38 cellular contexts compared by ENCODE assay signal in the genomic region with DNA sequence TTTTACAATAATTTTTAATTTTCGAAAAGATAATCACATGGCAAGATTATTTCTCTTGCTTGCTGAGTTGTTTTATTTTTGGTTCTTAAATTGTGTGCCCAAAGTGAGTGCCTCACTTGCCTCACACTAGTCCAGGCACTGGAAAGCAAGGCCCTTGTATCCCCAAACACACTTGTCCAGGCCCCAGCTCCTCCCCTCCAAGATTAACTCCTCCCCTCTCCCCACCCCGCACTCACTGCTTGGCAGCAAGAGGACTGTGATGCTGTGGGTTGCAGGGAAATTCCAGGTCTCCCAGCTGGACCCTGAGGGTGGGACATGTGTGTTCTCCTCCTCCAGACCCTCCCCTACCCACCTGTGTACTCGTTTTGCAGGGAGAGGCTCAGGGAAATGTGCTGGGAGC. TPM values are rescaled to one million over a fixed set of nuclear protein-coding genes. Genes with fewer than 3 reads are reported as not detected.
"Had no signal": no experiment of that assay in that cellular context is flagged by ENCODE, and none has a peak within 500 bp of the region (broad histone marks: within the 10 kb centered on the region; RNA-seq: fewer than 3 reads in every experiment).

No MANE protein-coding gene starts in this region.

- H3K36me3 ChIP-seq: adrenal gland, brain microvascular endothelial cell, breast epithelium had no signal

- DNase-seq: activated B cell treated with CpG ODN at 0.5 μM for 24 hours; activated CD4-positive, alpha-beta memory T cell treated with anti-CD3 and anti-CD28 coated beads for 36 hours; activated CD4-positive, alpha-beta T cell treated with anti-CD3 and anti-CD28 coated beads for 4 hours; activated CD4-positive, alpha-beta T cell treated with anti-CD3 and anti-CD28 coated beads, Interleukin-2, amount 10 ng/mL, durations not matched to agents 24 days and 14 days; activated CD4-positive, alpha-beta T cell treated with anti-CD3 and anti-CD28 coated beads, Interleukin-2, amount 50 U/mL, for 1 hour; activated CD4-positive, alpha-beta T cell treated with anti-CD3 and anti-CD28 coated beads, Interleukin-2, amount 50 U/mL, for 4 hours; activated CD4-positive, CD25-positive, alpha-beta regulatory T cell treated with anti-CD3 and anti-CD28 coated beads, Interleukin-2, amount 50 U/mL, for 72 hours; activated CD8-positive, alpha-beta memory T cell treated with anti-CD3 and anti-CD28 coated beads, Interleukin-2, amount 50 U/mL, for 4 hours; activated CD8-positive, alpha-beta T cell treated with anti-CD3 and anti-CD28 coated beads for 36 hours; activated effector memory CD4-positive, alpha-beta T cell treated with anti-CD3 and anti-CD28 coated beads, Interleukin-2, amount 50 U/mL, for 16 hours; activated gamma-delta T cell treated with Interleukin-2 at 50 U/mL for 16 hours; activated naive CD4-positive, alpha-beta T cell; activated naive CD4-positive, alpha-beta T cell treated with anti-CD3 and anti-CD28 coated beads for 36 hours; activated naive CD4-positive, alpha-beta T cell treated with anti-CD3 and anti-CD28 coated beads, Interleukin-2, amount 50 U/mL, for 16 hours; activated naive CD8-positive, alpha-beta T cell treated with anti-CD3 and anti-CD28 coated beads for 36 hours; activated T-cell treated with anti-CD3 and anti-CD28 coated beads for 4 hours; activated T-cell treated with anti-CD3 and anti-CD28 coated beads, Interleukin-2, amount 50 U/mL, for 1 hour; activated T-cell treated with anti-CD3 and anti-CD28 coated beads, Interleukin-2, amount 50 U/mL, for 4 hours; activated T-cell treated with anti-CD3 and anti-CD28 coated beads, Interleukin-2, amount 50 U/mL, for 72 hours; adrenal gland; amniotic stem cell; aorta; body of pancreas; brain microvascular endothelial cell; central memory CD4-positive, alpha-beta T cell; T-helper 1 cell; T-helper 2 cell; T-helper 9 cell had no signal

- H3K27me3 ChIP-seq: adrenal gland, body of pancreas, brain microvascular endothelial cell had no signal

- H3K4me3 Mint-ChIP-seq: activated B cell treated with CpG ODN at 0.5 μM for 24 hours; activated CD4-positive, alpha-beta memory T cell treated with anti-CD3 and anti-CD28 coated beads for 36 hours; activated CD4-positive, alpha-beta T cell treated with anti-CD3 and anti-CD28 coated beads, Interleukin-2, amount 10 ng/mL, durations not matched to agents 24 days and 14 days; activated CD8-positive, alpha-beta T cell treated with anti-CD3 and anti-CD28 coated beads for 36 hours; activated naive CD4-positive, alpha-beta T cell treated with anti-CD3 and anti-CD28 coated beads for 36 hours; activated naive CD8-positive, alpha-beta T cell treated with anti-CD3 and anti-CD28 coated beads for 36 hours; activated T-cell treated with anti-CD3 and anti-CD28 coated beads, Interleukin-2, amount 50 U/mL, for 4 hours; activated T-cell treated with anti-CD3 and anti-CD28 coated beads, Interleukin-2, amount 50 U/mL, for 72 hours; activated T-helper 1 cell treated with anti-CD3 and anti-CD28 coated beads, Interleukin-12 subunit alpha, Interleukin-12 subunit beta, Interleukin-2, Interleukin-4 antibody, amounts not matched to agents 30 ng/mL and 10 ng/mL and 1 ng/mL, durations not matched to agents 14 hours and 24 hours and 36 hours; activated T-helper 17 cell treated with anti-CD3 and anti-CD28 coated beads, Interleukin-2, amount 50 U/mL, for 72 hours; T-helper 1 cell treated with Interleukin-12 subunit alpha and Interleukin-12 subunit beta and Interleukin-4 antibody, amounts not matched to agents 30 μg/mL and 1 μg/mL, for 36 hours; T-helper 2 cell treated with Interferon-gamma antibody and Interleukin-4, amounts not matched to agents 5 μg/mL and 100 μg/mL, for 36 hours had no signal

- H3K4me1 Mint-ChIP-seq: activated T-helper 17 cell treated with anti-CD3 and anti-CD28 coated beads, Interleukin-2, amount 50 U/mL, for 72 hours had no signal

- H3K9me3 ChIP-seq: adrenal gland, body of pancreas, breast epithelium had no signal

- H3K27ac Mint-ChIP-seq: activated B cell treated with CpG ODN at 0.5 μM for 24 hours; activated CD4-positive, alpha-beta memory T cell treated with anti-CD3 and anti-CD28 coated beads for 36 hours; activated CD4-positive, alpha-beta T cell treated with anti-CD3 and anti-CD28 coated beads, Interleukin-2, amount 10 ng/mL, durations not matched to agents 24 days and 14 days; activated CD8-positive, alpha-beta T cell treated with anti-CD3 and anti-CD28 coated beads for 36 hours; activated naive CD4-positive, alpha-beta T cell treated with anti-CD3 and anti-CD28 coated beads for 36 hours; activated naive CD8-positive, alpha-beta T cell treated with anti-CD3 and anti-CD28 coated beads for 36 hours; activated T-cell treated with anti-CD3 and anti-CD28 coated beads, Interleukin-2, amount 50 U/mL, for 72 hours; activated T-helper 1 cell treated with anti-CD3 and anti-CD28 coated beads, Interleukin-12 subunit alpha, Interleukin-12 subunit beta, Interleukin-2, Interleukin-4 antibody, amounts not matched to agents 30 ng/mL and 10 ng/mL and 1 ng/mL, durations not matched to agents 14 hours and 24 hours and 36 hours; activated T-helper 17 cell treated with anti-CD3 and anti-CD28 coated beads, Interleukin-2, amount 50 U/mL, for 72 hours; T-helper 1 cell treated with Interleukin-12 subunit alpha and Interleukin-12 subunit beta and Interleukin-4 antibody, amounts not matched to agents 30 μg/mL and 1 μg/mL, for 36 hours; T-helper 2 cell treated with Interferon-gamma antibody and Interleukin-4, amounts not matched to agents 5 μg/mL and 100 μg/mL, for 36 hours had no signal

- H3K4me1 ChIP-seq: adrenal gland, body of pancreas, breast epithelium had no signal

- H3K9me3 Mint-ChIP-seq: activated B cell treated with CpG ODN at 0.5 μM for 24 hours; activated CD4-positive, alpha-beta memory T cell treated with anti-CD3 and anti-CD28 coated beads for 36 hours; activated CD8-positive, alpha-beta T cell treated with anti-CD3 and anti-CD28 coated beads for 36 hours; activated naive CD4-positive, alpha-beta T cell treated with anti-CD3 and anti-CD28 coated beads for 36 hours; activated naive CD8-positive, alpha-beta T cell treated with anti-CD3 and anti-CD28 coated beads for 36 hours; activated T-cell treated with anti-CD3 and anti-CD28 coated beads, Interleukin-2, amount 50 U/mL, for 4 hours; activated T-helper 17 cell treated with anti-CD3 and anti-CD28 coated beads, Interleukin-2, amount 50 U/mL, for 72 hours had no signal

- H3K4me3 ChIP-seq: adrenal gland, body of pancreas, breast epithelium had no signal

- H3K36me3 Mint-ChIP-seq: activated CD4-positive, alpha-beta memory T cell treated with anti-CD3 and anti-CD28 coated beads for 36 hours; activated naive CD4-positive, alpha-beta T cell treated with anti-CD3 and anti-CD28 coated beads, Interleukin-2, amount 50 U/mL, for 72 hours; activated naive CD8-positive, alpha-beta T cell treated with anti-CD3 and anti-CD28 coated beads for 36 hours had no signal

- ATAC-seq: activated CD8-positive, alpha-beta T cell treated with anti-CD3 and anti-CD28 coated beads for 36 hours; activated naive CD4-positive, alpha-beta T cell treated with anti-CD3 and anti-CD28 coated beads, Interleukin-2, amount 50 U/mL, for 72 hours; activated T-cell treated with anti-CD3 and anti-CD28 coated beads, Interleukin-2, amount 50 U/mL, for 4 hours; activated T-cell treated with anti-CD3 and anti-CD28 coated beads, Interleukin-2, amount 50 U/mL, for 72 hours; activated T-helper 17 cell treated with anti-CD3 and anti-CD28 coated beads, Interleukin-2, amount 50 U/mL, for 72 hours; body of pancreas had no signal

- H3K27ac ChIP-seq: adrenal gland, body of pancreas, brain microvascular endothelial cell, breast epithelium, VCaP had no signal

RNA-seq across cellular contexts. Expression of a gene that starts 3.9 kb away (rescaled TPM):
- total RNA-seq: activated B cell treated with CpG ODN at 0.5 μM for 24 hours; activated naive CD4-positive, alpha-beta T cell treated with anti-CD3 and anti-CD28 coated beads for 36 hours; astrocyte; body of pancreas; cardiac septum had no signal

RNA-seq across cellular contexts. Expression of a gene that starts 19.3 kb away (rescaled TPM):
- total RNA-seq: activated B cell treated with CpG ODN at 0.5 μM for 24 hours; activated CD4-positive, alpha-beta memory T cell treated with anti-CD3 and anti-CD28 coated beads for 36 hours; activated CD4-positive, alpha-beta T cell treated with anti-CD3 and anti-CD28 coated beads, Interleukin-2, amount 10 ng/mL, durations not matched to agents 24 days and 14 days; activated CD8-positive, alpha-beta T cell treated with anti-CD3 and anti-CD28 coated beads for 36 hours; activated naive CD4-positive, alpha-beta T cell treated with anti-CD3 and anti-CD28 coated beads for 36 hours; activated naive CD4-positive, alpha-beta T cell treated with anti-CD3 and anti-CD28 coated beads, Interleukin-2, amount 50 U/mL, for 72 hours; activated naive CD8-positive, alpha-beta T cell treated with anti-CD3 and anti-CD28 coated beads for 36 hours; activated T-cell treated with anti-CD3 and anti-CD28 coated beads, Interleukin-2, amount 50 U/mL, for 4 hours; activated T-cell treated with anti-CD3 and anti-CD28 coated beads, Interleukin-2, amount 50 U/mL, for 72 hours; activated T-helper 1 cell treated with anti-CD3 and anti-CD28 coated beads, Interleukin-12 subunit alpha, Interleukin-12 subunit beta, Interleukin-2, Interleukin-4 antibody, amounts not matched to agents 30 ng/mL and 10 ng/mL and 1 ng/mL, durations not matched to agents 14 hours and 24 hours and 36 hours; activated T-helper 17 cell treated with anti-CD3 and anti-CD28 coated beads, Interleukin-2, amount 50 U/mL, for 72 hours; adrenal gland; aorta; astrocyte; body of pancreas; breast epithelium; cardiac septum; cerebellum had no signal

RNA-seq across cellular contexts. Expression of a gene that starts 33.8 kb away (rescaled TPM):
- total RNA-seq: activated CD4-positive, alpha-beta memory T cell treated with anti-CD3 and anti-CD28 coated beads for 36 hours; activated CD8-positive, alpha-beta T cell treated with anti-CD3 and anti-CD28 coated beads for 36 hours; activated naive CD4-positive, alpha-beta T cell treated with anti-CD3 and anti-CD28 coated beads for 36 hours; activated naive CD4-positive, alpha-beta T cell treated with anti-CD3 and anti-CD28 coated beads, Interleukin-2, amount 50 U/mL, for 72 hours; activated naive CD8-positive, alpha-beta T cell treated with anti-CD3 and anti-CD28 coated beads for 36 hours; activated T-cell treated with anti-CD3 and anti-CD28 coated beads, Interleukin-2, amount 50 U/mL, for 72 hours; activated T-helper 17 cell treated with anti-CD3 and anti-CD28 coated beads, Interleukin-2, amount 50 U/mL, for 72 hours; astrocyte; cerebellum had no signal

RNA-seq across cellular contexts. Expression of a gene that starts 39.4 kb away (rescaled TPM):
- total RNA-seq: activated B cell treated with CpG ODN at 0.5 μM for 24 hours; activated CD4-positive, alpha-beta memory T cell treated with anti-CD3 and anti-CD28 coated beads for 36 hours; activated CD8-positive, alpha-beta T cell treated with anti-CD3 and anti-CD28 coated beads for 36 hours; activated naive CD4-positive, alpha-beta T cell treated with anti-CD3 and anti-CD28 coated beads for 36 hours; activated naive CD4-positive, alpha-beta T cell treated with anti-CD3 and anti-CD28 coated beads, Interleukin-2, amount 50 U/mL, for 72 hours; activated naive CD8-positive, alpha-beta T cell treated with anti-CD3 and anti-CD28 coated beads for 36 hours; activated T-cell treated with anti-CD3 and anti-CD28 coated beads, Interleukin-2, amount 50 U/mL, for 4 hours; activated T-cell treated with anti-CD3 and anti-CD28 coated beads, Interleukin-2, amount 50 U/mL, for 72 hours; activated T-helper 17 cell treated with anti-CD3 and anti-CD28 coated beads, Interleukin-2, amount 50 U/mL, for 72 hours; astrocyte; cardiac septum had no signal
